In genomic region chr6:69231983-69232382, GRCh38 we compare ENCODE assay signal across 14 cellular contexts.
"Had no signal": no experiment of that assay in that cellular context is flagged by ENCODE, and none has a peak within 500 bp of the region (broad histone marks: within the 10 kb centered on the region; RNA-seq: fewer than 3 reads in every experiment).

No MANE protein-coding gene starts in this region.

- H3K27me3 ChIP-seq: right atrium auricular region, thyroid gland had no signal

- H3K4me3 Mint-ChIP-seq: activated B cell treated with CpG ODN at 0.5 μM for 24 hours; activated CD4-positive, alpha-beta memory T cell treated with anti-CD3 and anti-CD28 coated beads for 36 hours; activated naive CD8-positive, alpha-beta T cell; nephron progenitor cell had no signal

- H3K4me1 ChIP-seq: left ventricle myocardium inferior, right atrium auricular region, thyroid gland had no signal

- H3K27ac ChIP-seq: left ventricle myocardium inferior, right atrium auricular region, thyroid gland had no signal

- H3K9me3 ChIP-seq: left ventricle myocardium inferior, right atrium auricular region, thyroid gland had no signal

- H3K4me1 Mint-ChIP-seq: activated B cell treated with CpG ODN at 0.5 μM for 24 hours, nephron progenitor cell had no signal

- H3K27ac Mint-ChIP-seq: activated B cell treated with CpG ODN at 0.5 μM for 24 hours; activated CD4-positive, alpha-beta memory T cell treated with anti-CD3 and anti-CD28 coated beads for 36 hours; activated naive CD8-positive, alpha-beta T cell; nephron progenitor cell; progenitor cell of endocrine pancreas had no signal

- H3K9me3 Mint-ChIP-seq: activated B cell treated with CpG ODN at 0.5 μM for 24 hours, nephron progenitor cell had no signal

- H3K4me3 ChIP-seq: left ventricle myocardium inferior, right atrium auricular region, thyroid gland had no signal

- H3K36me3 Mint-ChIP-seq: activated CD4-positive, alpha-beta memory T cell treated with anti-CD3 and anti-CD28 coated beads for 36 hours; activated naive CD8-positive, alpha-beta T cell had no signal

- DNase-seq: activated B cell treated with CpG ODN at 0.5 μM for 24 hours; activated CD4-positive, alpha-beta memory T cell treated with anti-CD3 and anti-CD28 coated beads for 36 hours; activated CD4-positive, alpha-beta T cell treated with anti-CD3 and anti-CD28 coated beads for 4 hours; activated T-cell treated with anti-CD3 and anti-CD28 coated beads for 4 hours; foreskin fibroblast; left ventricle myocardium inferior; mammary epithelial cell; nephron progenitor cell; stimulated activated CD4-positive, alpha-beta T cell treated with anti-CD3 and anti-CD28 coated beads, Interleukin-2, amount 100 ng/mL, for 24 hours; stimulated activated naive CD4-positive, alpha-beta T cell treated with Interleukin-2 at 50 U/mL for 16 hours; thyroid gland had no signal

- H3K27me3 Mint-ChIP-seq: activated B cell treated with CpG ODN at 0.5 μM for 24 hours had no signal

- H3K36me3 ChIP-seq: left ventricle myocardium inferior, right atrium auricular region, thyroid gland had no signal
